Comparison of ENCODE assay signal across 29 cellular contexts in genomic region chr5:125256296-125256695, GRCh38.
"Had no signal": no experiment of that assay in that cellular context is flagged by ENCODE, and none has a peak within 500 bp of the region (broad histone marks: within the 10 kb centered on the region; RNA-seq: fewer than 3 reads in every experiment).

No MANE protein-coding gene starts in this region.

- H3K27me3 Mint-ChIP-seq: activated naive CD8-positive, alpha-beta T cell treated with anti-CD3 and anti-CD28 coated beads for 36 hours had no signal

- H3K4me3 Mint-ChIP-seq: activated naive CD4-positive, alpha-beta T cell treated with anti-CD3 and anti-CD28 coated beads for 36 hours; activated naive CD8-positive, alpha-beta T cell treated with anti-CD3 and anti-CD28 coated beads for 36 hours; activated T-helper 1 cell treated with anti-CD3 and anti-CD28 coated beads, Interleukin-12 subunit alpha, Interleukin-12 subunit beta, Interleukin-2, Interleukin-4 antibody, amounts not matched to agents 30 ng/mL and 10 ng/mL and 1 ng/mL, durations not matched to agents 14 hours and 24 hours and 36 hours; immature natural killer cell; natural killer cell; T-helper 1 cell treated with Interleukin-12 subunit alpha and Interleukin-12 subunit beta and Interleukin-4 antibody, amounts not matched to agents 30 μg/mL and 1 μg/mL, for 36 hours had no signal

- H3K27ac Mint-ChIP-seq: activated naive CD4-positive, alpha-beta T cell treated with anti-CD3 and anti-CD28 coated beads for 36 hours; activated naive CD8-positive, alpha-beta T cell treated with anti-CD3 and anti-CD28 coated beads for 36 hours; activated T-helper 1 cell treated with anti-CD3 and anti-CD28 coated beads, Interleukin-12 subunit alpha, Interleukin-12 subunit beta, Interleukin-2, Interleukin-4 antibody, amounts not matched to agents 30 ng/mL and 10 ng/mL and 1 ng/mL, durations not matched to agents 14 hours and 24 hours and 36 hours; immature natural killer cell; natural killer cell; T-helper 1 cell treated with Interleukin-12 subunit alpha and Interleukin-12 subunit beta and Interleukin-4 antibody, amounts not matched to agents 30 μg/mL and 1 μg/mL, for 36 hours had no signal

- H3K27ac ChIP-seq: adrenal gland, lower lobe of right lung, neutrophil, prostate gland, spleen, testis, VCaP had no signal

- ATAC-seq: activated CD4-positive, CD25-positive, alpha-beta regulatory T cell treated with anti-CD3 and anti-CD28 coated beads, Interleukin-2, amount 50 U/mL, for 24 hours; lower lobe of right lung; natural killer cell had no signal

- H3K9me3 ChIP-seq: adrenal gland, neutrophil, prostate gland, testis had no signal

- FAIRE-seq: endothelial cell of umbilical vein, TTC549, urothelium cell line had no signal

- H3K4me1 ChIP-seq: adrenal gland, lower lobe of right lung, prostate gland, spleen, testis had no signal

- H3K27me3 ChIP-seq: adrenal gland, neutrophil, spleen, testis had no signal

- H3K36me3 Mint-ChIP-seq: activated naive CD8-positive, alpha-beta T cell treated with anti-CD3 and anti-CD28 coated beads for 36 hours had no signal

- H3K4me1 Mint-ChIP-seq: activated naive CD8-positive, alpha-beta T cell treated with anti-CD3 and anti-CD28 coated beads for 36 hours had no signal

- DNase-seq: activated CD4-positive, alpha-beta T cell treated with anti-CD3 and anti-CD28 coated beads for 48 hours; activated CD4-positive, alpha-beta T cell treated with anti-CD3 and anti-CD28 coated beads, Interleukin-2, amount 50 U/mL, for 48 hours; activated CD8-positive, alpha-beta memory T cell treated with anti-CD3 and anti-CD28 coated beads for 24 hours; activated effector memory CD4-positive, alpha-beta T cell treated with anti-CD3 and anti-CD28 coated beads, Interleukin-2, amount 50 U/mL, for 16 hours; activated naive CD4-positive, alpha-beta T cell treated with anti-CD3 and anti-CD28 coated beads for 36 hours; activated naive CD8-positive, alpha-beta T cell treated with anti-CD3 and anti-CD28 coated beads for 36 hours; adrenal gland; aorta; cortex of kidney; head of caudate nucleus; hypothalamus; immature natural killer cell; lower lobe of right lung; mesendoderm; natural killer cell; spleen; stimulated activated naive CD4-positive, alpha-beta T cell treated with Interleukin-2 at 50 U/mL for 16 hours; T-helper 9 cell; testis; trophoblast cell had no signal

- H3K4me3 ChIP-seq: adrenal gland, lower lobe of right lung, prostate gland, spleen, testis had no signal

- H3K36me3 ChIP-seq: adrenal gland, lower lobe of right lung, neutrophil, prostate gland, spleen had no signal
